ENCODE assay signal across 9 cellular contexts in genomic region chr1:54413295-54413694, GRCh38. TPM values are rescaled to one million over a fixed set of nuclear protein-coding genes. Genes with fewer than 3 reads are reported as not detected.
DNase-seq lines count a peak whose midpoint lies in the region; ATAC-seq and TF ChIP-seq lines count a peak whose summit lies in the region.
"Had no signal": no experiment of that assay in that cellular context is flagged by ENCODE, and none has a peak within 500 bp of the region (broad histone marks: within the 10 kb centered on the region; RNA-seq: fewer than 3 reads in every experiment).

No MANE protein-coding gene starts in this region.

- H3K27ac ChIP-seq in hepatocyte (peak overlapping the region; percentile 80), stomach (peak overlapping the region in 3 of 5 donors; percentile 6 to 53 (median 37)), H9 (ENCODE audit: insufficient read length, low read depth, low read length) (no peak overlapping the region)

- H4K8ac ChIP-seq in H9 (replicated peaks; ENCODE audit: insufficient read length, low read depth, low read length) = no peak overlapping the region

- H3K23ac ChIP-seq in H9 (ENCODE audit: insufficient read length, low read depth, low read length) = no peak overlapping the region

- ATAC-seq in HG03432 (IDR thresholded peaks at IDR 0.05; ENCODE audit: unreplicated experiment) (no peak), HG02938 (IDR thresholded peaks at IDR 0.05; ENCODE audit: unreplicated experiment) (no peak)

- no peak overlapping the region for H3K14ac ChIP-seq in H9 (ENCODE audit: insufficient read depth, low read length)

- H2AK5ac ChIP-seq in H9 (ENCODE audit: insufficient read length, low read length) = no peak overlapping the region

- no peaks in the 10 kb centered on the region for H3K36me3 Mint-ChIP-seq in activated naive CD8-positive, alpha-beta T cell treated with anti-CD3 and anti-CD28 coated beads for 36 hours
- no peaks in the 10 kb centered on the region for H3K36me3 Mint-ChIP-seq in H9 (ENCODE audit: insufficient read depth in 1 of 3, low read depth in 3 of 3)

- no peak overlapping the region for H3K18ac ChIP-seq in H9 (ENCODE audit: insufficient read length, low read depth, low read length)

- no peak overlapping the region for H3T11ph ChIP-seq in H9 (ENCODE audit: low read length)

- H3K9me2 ChIP-seq in hepatocyte (replicated peaks; ENCODE audit: insufficient read depth) = no peaks in the 10 kb centered on the region

- no peak overlapping the region for H2AFZ ChIP-seq in hepatocyte
- no peak overlapping the region for H2AFZ ChIP-seq in H9 (ENCODE audit: low read length)

- intact Hi-C loops in stomach (cut with DNase I; ENCODE audit: low total_unique reads) = loop anchor here (5.0 kb wide), 1 partner anchor 74 kb away; no protein-coding TSS in a partner anchor

- H3K4me1 ChIP-seq in hepatocyte (ENCODE audit: insufficient read depth) (peaks cover 18% of the 10 kb centered on the region), stomach (peaks cover 11 to 30% (median 17%) of the 10 kb centered on the region in 4 donors), H9 (ENCODE audit: insufficient read depth, low read length) (peaks cover 8% of the 10 kb centered on the region; the same call in 1 of the 2 replicates)

- H2BK5ac ChIP-seq in H9 (ENCODE audit: insufficient read length, low read length) = no peak overlapping the region

- no peak overlapping the region for H2BK120ac ChIP-seq in H9 (ENCODE audit: low read depth, low read length, poor library complexity, severe bottlenecking)

- peak overlapping the region; percentile 32 for H3K4me2 ChIP-seq in hepatocyte
- H3K4me2 ChIP-seq in H9 (ENCODE audit: insufficient read depth, insufficient read length, low read length) = no peak overlapping the region

- DNase-seq in activated CD4-positive, alpha-beta T cell treated with anti-CD3 and anti-CD28 coated beads for 48 hours = peak; percentile 50
- no peak for DNase-seq in activated CD4-positive, alpha-beta T cell treated with anti-CD3 and anti-CD28 coated beads for 1 hour
- DNase-seq in activated naive CD8-positive, alpha-beta T cell treated with anti-CD3 and anti-CD28 coated beads for 36 hours = peak; percentile 36
- peak; percentile 56 for DNase-seq in hepatocyte (ENCODE audit: low spot score)
- peak; percentile 32 for DNase-seq in stomach
- no peak for DNase-seq in H9

- H3K27ac Mint-ChIP-seq in activated naive CD8-positive, alpha-beta T cell treated with anti-CD3 and anti-CD28 coated beads for 36 hours = peak overlapping the region; percentile 61
- H3K27ac Mint-ChIP-seq in H9 = no peak overlapping the region
- H3K27ac Mint-ChIP-seq: B cell had no signal

- H3K27me3 ChIP-seq in hepatocyte (no peaks in the 10 kb centered on the region), stomach (no peaks in the 10 kb centered on the region), H9 (ENCODE audit: insufficient read depth, low read length) (no peaks in the 10 kb centered on the region; the same call in 1 of the 2 replicates)

- H3K27me3 Mint-ChIP-seq in activated naive CD8-positive, alpha-beta T cell treated with anti-CD3 and anti-CD28 coated beads for 36 hours = no peaks in the 10 kb centered on the region
- H3K27me3 Mint-ChIP-seq in H9 (ENCODE audit: low read depth) = peaks cover 30% of the 10 kb centered on the region

- H4K5ac ChIP-seq in H9 (ENCODE audit: insufficient read length, low read depth, low read length) = no peak overlapping the region

- no peak overlapping the region for H4K91ac ChIP-seq in H9 (ENCODE audit: insufficient read length, low read depth, low read length)

- no peaks in the 10 kb centered on the region for H3K23me2 ChIP-seq in H9 (ENCODE audit: insufficient read length, low read depth, low read length, poor library complexity, severe bottlenecking)

- H3K4me3 ChIP-seq in hepatocyte = no peak overlapping the region
- no peak overlapping the region for H3K4me3 ChIP-seq in stomach

- H3K79me1 ChIP-seq in H9 (ENCODE audit: insufficient read depth, low read depth, low read length, poor library complexity, severe bottlenecking) = no peaks in the 10 kb centered on the region

- WGBS in hepatocyte (ENCODE audit: low lambda C conversion rate, missing lambda C conversion rate) = 42% methylated on average over 2 of the region's 2 CpGs
- 34 to 60% (median 37%) methylated on average over 2 of the region's 2 CpGs; no CpG with 5 or more reads in 1 of the 5 donors for WGBS in stomach, 5 donors
- no CpG with 5 or more reads among the region's 2 CpGs for WGBS in H9 (ENCODE audit: extremely low coverage, insufficient read length, low lambda C conversion rate)

- peak overlapping the region; percentile 62 for H3K4me3 Mint-ChIP-seq in activated naive CD8-positive, alpha-beta T cell treated with anti-CD3 and anti-CD28 coated beads for 36 hours
- H3K4me3 Mint-ChIP-seq in H9 = no peak overlapping the region
- H3K4me3 Mint-ChIP-seq: B cell had no signal

- no peak for TF ChIP-seq EP300 in stomach (IDR thresholded peaks at IDR 0.05)

- H2BK20ac ChIP-seq in H9 (ENCODE audit: low read depth, low read length, poor library complexity, severe bottlenecking) = no peak overlapping the region

- no peak for TF ChIP-seq CTCF in hepatocyte (IDR thresholded peaks at IDR 0.05; ENCODE audit: poor library complexity)
- no peak for TF ChIP-seq CTCF in stomach (IDR thresholded peaks at IDR 0.05)
- no peak for TF ChIP-seq CTCF in H9 (conservative IDR thresholded peaks at IDR 0.05)

- no peak overlapping the region for H3K4ac ChIP-seq in H9 (ENCODE audit: low read depth, low read length)

- H3K79me2 ChIP-seq in hepatocyte (no peaks in the 10 kb centered on the region), H9 (ENCODE audit: insufficient read depth, low read length) (no peaks in the 10 kb centered on the region)

- H4K20me1 ChIP-seq in hepatocyte (ENCODE audit: insufficient read depth, poor library complexity, severe bottlenecking) (no peaks in the 10 kb centered on the region), H9 (ENCODE audit: control insufficient read depth, insufficient read depth, insufficient read length) (peaks cover 2% of the 10 kb centered on the region)

- H2BK15ac ChIP-seq in H9 (ENCODE audit: low read depth, low read length) = no peak overlapping the region

- no peak overlapping the region for H3K56ac ChIP-seq in H9 (ENCODE audit: insufficient read length, low read depth, low read length)

- no peaks in the 10 kb centered on the region for H3K9me3 ChIP-seq in hepatocyte (ENCODE audit: low read depth)
- no peaks in the 10 kb centered on the region for H3K9me3 ChIP-seq in stomach
- no peaks in the 10 kb centered on the region for H3K9me3 ChIP-seq in H9 (ENCODE audit: control insufficient read depth, low read depth, low read length)

- no peak overlapping the region for H2BK12ac ChIP-seq in H9 (ENCODE audit: insufficient read length, low read depth, low read length)

- H3K9me3 Mint-ChIP-seq in activated naive CD8-positive, alpha-beta T cell treated with anti-CD3 and anti-CD28 coated beads for 36 hours = no peaks in the 10 kb centered on the region
- H3K9me3 Mint-ChIP-seq in H9 = no peaks in the 10 kb centered on the region

- H3K4me1 Mint-ChIP-seq in activated naive CD8-positive, alpha-beta T cell treated with anti-CD3 and anti-CD28 coated beads for 36 hours = peaks cover 33% of the 10 kb centered on the region
- peaks cover 41 to 54% of the 10 kb centered on the region in 2 experiments for H3K4me1 Mint-ChIP-seq in H9

- no peak for TF ChIP-seq POLR2A in stomach (IDR thresholded peaks at IDR 0.05)

- H3K36me3 ChIP-seq in hepatocyte (replicated peaks; ENCODE audit: insufficient read depth, low read depth) (no peaks in the 10 kb centered on the region), stomach (no peaks in the 10 kb centered on the region)

- no peak overlapping the region for H3K9ac ChIP-seq in H9 (ENCODE audit: extremely low read depth, insufficient read length, low read length)

RNA-seq across cellular contexts. Expression of gene SSBP3, which starts 7.1 kb away (rescaled TPM):
- 10 to 100 TPM; 62.8 to 65.4 TPM for total RNA-seq in activated naive CD8-positive, alpha-beta T cell treated with anti-CD3 and anti-CD28 coated beads for 36 hours
- total RNA-seq in hepatocyte = 27.1 and 47.2 TPM in 2 replicates
- 23.8 and 25.8 TPM in 2 replicates for polyA plus RNA-seq in hepatocyte
- 10 to 100 TPM in 3 of 5 donors, 1 to 10 TPM in 2; 4.3 to 77.6 (median 20.0) TPM for total RNA-seq in stomach
- polyA plus RNA-seq in stomach = 100 to 1,000 TPM in 1 of 3 donors, 10 to 100 TPM in 2; 37.0 to 100 (median 59.5) TPM
- total RNA-seq in H9 (2021) = 119 and 126 TPM in 2 replicates

Comparison
In these comparisons a context has a peak if more than half of its experiments do, and no peak if none do; other contexts are left out.
1. DNase-seq: peak in activated CD4-positive, alpha-beta T cell treated with anti-CD3 and anti-CD28 coated beads for 48 hours (single experiment), activated naive CD8-positive, alpha-beta T cell treated with anti-CD3 and anti-CD28 coated beads for 36 hours (single experiment), hepatocyte (single experiment) and stomach (single experiment); none in activated CD4-positive, alpha-beta T cell treated with anti-CD3 and anti-CD28 coated beads for 1 hour (single experiment) and H9 (single experiment).